8 cellular contexts compared by ENCODE assay signal in the genomic region with DNA sequence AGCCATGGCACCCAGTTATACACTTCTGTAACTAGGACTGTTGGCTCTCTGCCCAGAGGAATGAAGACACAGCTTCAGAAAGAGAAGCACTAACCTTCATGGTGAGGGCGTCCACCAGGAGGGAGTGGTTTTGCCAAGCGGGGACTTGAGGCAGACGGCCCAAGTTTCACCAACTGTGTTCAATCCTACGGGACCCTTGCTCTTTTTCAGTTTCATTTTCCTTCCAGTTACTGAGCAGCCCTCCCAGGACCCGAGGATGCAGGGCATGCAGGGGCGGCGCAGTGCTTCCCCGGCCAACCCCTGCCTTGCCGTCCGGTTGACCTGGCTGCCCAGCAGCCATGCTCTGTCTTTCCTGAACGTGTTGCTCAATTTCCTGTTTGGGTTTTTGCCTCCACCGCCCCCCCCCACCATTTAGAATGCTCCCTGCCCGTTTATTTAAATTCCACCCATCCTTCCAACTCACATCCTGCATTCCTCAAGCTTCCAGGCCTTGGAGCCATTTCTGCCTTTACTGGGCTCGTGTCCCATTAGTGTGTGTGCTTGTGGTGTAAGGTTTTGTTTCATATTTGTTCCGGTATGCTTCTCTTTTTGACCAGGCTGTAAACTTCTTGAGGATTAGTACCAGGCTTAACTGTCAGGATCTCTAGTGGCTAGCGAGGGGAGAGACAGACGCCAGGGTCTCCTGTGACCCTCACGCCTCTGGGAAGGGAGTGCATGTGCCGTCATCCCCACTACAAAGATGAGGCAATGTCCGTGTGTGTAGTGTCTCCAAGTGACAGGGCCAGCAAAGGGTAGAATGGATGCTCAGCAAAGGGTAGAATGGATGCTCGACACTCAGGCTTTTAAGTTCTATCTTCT. TPM values are rescaled to one million over a fixed set of nuclear protein-coding genes. Genes with fewer than 3 reads are reported as not detected.
DNase-seq lines count a peak whose midpoint lies in the region; ATAC-seq, FAIRE-seq and TF ChIP-seq lines count a peak whose summit lies in the region.

No MANE protein-coding gene starts in this region.

- no peak for TF ChIP-seq CTCF in heart left ventricle (IDR thresholded peaks at IDR 0.05)
- TF ChIP-seq CTCF in BE2C (IDR thresholded peaks at IDR 0.05; ENCODE audit: low read depth, low read length), result no peak

- H3K4me3 ChIP-seq in heart left ventricle, result peak overlapping the region in 9 of 12 donors; percentile 24 to 54 (median 38)
- H3K4me3 ChIP-seq in rectal smooth muscle tissue (ENCODE audit: low read length), result peak overlapping the region; percentile 56
- no peak overlapping the region for H3K4me3 ChIP-seq in BE2C (ENCODE audit: low read depth, low read length)

- H3K9me3 Mint-ChIP-seq in activated T-helper 17 cell treated with anti-CD3 and anti-CD28 coated beads, Interleukin-2, amount 50 U/mL, for 72 hours, result no peaks in the 10 kb centered on the region

- 44 to 55% (median 49%) methylated on average over 21 of the region's 21 CpGs for WGBS in heart left ventricle, 4 donors

- FAIRE-seq in GM12892 (lab: Jason Lieb, UNC), result no peak

- TF ChIP-seq POLR2A in heart left ventricle (IDR thresholded peaks at IDR 0.05) (peak in 1 of 2 donors; percentile 23), GM12892 (IDR thresholded peaks at IDR 0.05; ENCODE audit: low read depth, low read length) (no peak)

- H3K4me3 Mint-ChIP-seq in activated T-helper 17 cell treated with anti-CD3 and anti-CD28 coated beads, Interleukin-2, amount 50 U/mL, for 72 hours, result peak overlapping the region; percentile 37

- H3K27me3 Mint-ChIP-seq in activated T-helper 17 cell treated with anti-CD3 and anti-CD28 coated beads, Interleukin-2, amount 50 U/mL, for 72 hours, result no peaks in the 10 kb centered on the region

- intact Hi-C loops in heart left ventricle (cut with DNase I), result loop anchor here (2.0 to 10.0 kb wide), 7 partner anchors 31 to 143 kb away; a partner anchor contains a TSS

- no peaks in the 10 kb centered on the region for H3K36me3 ChIP-seq in heart left ventricle
- H3K36me3 ChIP-seq in rectal smooth muscle tissue (ENCODE audit: control insufficient read depth, insufficient read depth, low read length), result no peaks in the 10 kb centered on the region
- no peaks in the 10 kb centered on the region for H3K36me3 ChIP-seq in BE2C

- peak overlapping the region; percentile 23 for H3K27ac Mint-ChIP-seq in activated T-helper 17 cell treated with anti-CD3 and anti-CD28 coated beads, Interleukin-2, amount 50 U/mL, for 72 hours

- peaks cover 4% of the 10 kb centered on the region for H3K36me3 Mint-ChIP-seq in activated T-helper 17 cell treated with anti-CD3 and anti-CD28 coated beads, Interleukin-2, amount 50 U/mL, for 72 hours (ENCODE audit: low read depth)

- no peaks in the 10 kb centered on the region for H3K9me3 ChIP-seq in heart left ventricle
- H3K9me3 ChIP-seq in BE2C, result no peaks in the 10 kb centered on the region

- H3K4me1 ChIP-seq in heart left ventricle (peaks cover 6 to 79% (median 54%) of the 10 kb centered on the region in 12 donors), rectal smooth muscle tissue (ENCODE audit: control insufficient read depth, insufficient read depth, low read length) (peaks cover 10% of the 10 kb centered on the region), BE2C (no peaks in the 10 kb centered on the region)

- H3K27me3 ChIP-seq in heart left ventricle, result no peaks in the 10 kb centered on the region
- no peaks in the 10 kb centered on the region for H3K27me3 ChIP-seq in rectal smooth muscle tissue (ENCODE audit: control insufficient read depth, insufficient read depth, low read length)
- peaks cover 5% of the 10 kb centered on the region; the same call in 1 of the 2 replicates for H3K27me3 ChIP-seq in BE2C

- H3K27ac ChIP-seq in heart left ventricle (peak overlapping the region; percentile 73 to 98 (median 88)), rectal smooth muscle tissue (ENCODE audit: low read depth, low read length) (peak overlapping the region; percentile 84)

- H3K9ac ChIP-seq in rectal smooth muscle tissue (ENCODE audit: low read length), result peak overlapping the region; percentile 24

- ATAC-seq in activated T-helper 17 cell treated with anti-CD3 and anti-CD28 coated beads, Interleukin-2, amount 50 U/mL, for 72 hours (replicated peaks), result peak; percentile 21
- ATAC-seq in heart left ventricle (peak; percentile 18 to 51 (median 36)), HG03521 (IDR thresholded peaks at IDR 0.05; ENCODE audit: unreplicated experiment) (no peak)

- H3K4me1 Mint-ChIP-seq in activated T-helper 17 cell treated with anti-CD3 and anti-CD28 coated beads, Interleukin-2, amount 50 U/mL, for 72 hours, result peaks cover 9% of the 10 kb centered on the region

- DNase-seq in EH (ENCODE audit: low read depth), result peak; percentile 99
- peak; percentile 66 to 82 (median 77) for DNase-seq in heart left ventricle
- DNase-seq in NCI-H2227 (lab: John Stamatoyannopoulos, UW; ENCODE audit: unreplicated experiment), result no peak
- no peak for DNase-seq in GM12892 (ENCODE audit: insufficient read length)
- no peak for DNase-seq in BE2C

RNA-seq across cellular contexts. Expression of a gene that starts 31.6 kb away (rescaled TPM):
- total RNA-seq in activated T-helper 17 cell treated with anti-CD3 and anti-CD28 coated beads, Interleukin-2, amount 50 U/mL, for 72 hours, result 10 to 100 TPM; 25.5 to 28.2 TPM
- 10 to 100 TPM in 4 of 9 donors, 1 to 10 TPM in 5; 2.2 to 41.1 (median 6.0) TPM for total RNA-seq in heart left ventricle
- 10 to 100 TPM in 1 of 2 donors, 1 to 10 TPM in 1; 6.6 to 13.4 TPM for polyA plus RNA-seq in heart left ventricle
- 6.9 TPM for polyA plus RNA-seq in GM12892 (2012; ENCODE audit: missing spikeins)
- not detected for polyA plus RNA-seq in BE2C (2012; ENCODE audit: insufficient read depth, insufficient read length, low read depth)

RNA-seq across cellular contexts. Expression of a gene that starts 55.7 kb away (rescaled TPM):
- 10 to 100 TPM; 55.9 to 62.0 TPM for total RNA-seq in activated T-helper 17 cell treated with anti-CD3 and anti-CD28 coated beads, Interleukin-2, amount 50 U/mL, for 72 hours
- 100 to 1,000 TPM in 2 of 9 donors, 10 to 100 TPM in 7; 57.4 to 111 (median 83.5) TPM for total RNA-seq in heart left ventricle
- polyA plus RNA-seq in heart left ventricle, result 10 to 100 TPM; 59.1 to 84.4 TPM
- polyA plus RNA-seq in GM12892 (2012; ENCODE audit: missing spikeins), result 36.3 TPM
- polyA plus RNA-seq in BE2C (2012; ENCODE audit: insufficient read depth, insufficient read length, low read depth), result 114 TPM

RNA-seq across cellular contexts. Expression of a gene that starts 56.1 kb away (rescaled TPM):
- 1 to 10 TPM; 4.6 to 6.8 TPM for total RNA-seq in activated T-helper 17 cell treated with anti-CD3 and anti-CD28 coated beads, Interleukin-2, amount 50 U/mL, for 72 hours
- 1 to 10 TPM; 1.7 to 5.0 (median 2.9) TPM for total RNA-seq in heart left ventricle
- polyA plus RNA-seq in heart left ventricle, result 1 to 10 TPM; 2.0 to 2.7 TPM
- 3.7 TPM for polyA plus RNA-seq in GM12892 (2012; ENCODE audit: missing spikeins)
- polyA plus RNA-seq in BE2C (2012; ENCODE audit: insufficient read depth, insufficient read length, low read depth), result 10.9 TPM

Comparison
In these comparisons a context has a peak if more than half of its experiments do, and no peak if none do; other contexts are left out.
1. DNase-seq: peak in EH (single experiment) and heart left ventricle (5 of 5); none in NCI-H2227 (single experiment), GM12892 (single experiment) and BE2C (single experiment).